In genomic region chr16:15915555-15916081, GRCh38 we compare ENCODE assay signal across 1 cellular context.
A peak's percentile ranks its signal among the peaks of the same experiment; 100 is the strongest.
TF ChIP-seq lines count a peak whose summit lies in the region.

No MANE protein-coding gene starts in this region.

TF ChIP-seq in HepG2, 621 proteins besides CTCF, POLR2A, EP300 and RAD21:
- TF ChIP-seq CEBPB (IDR thresholded peaks at IDR 0.05; ENCODE audit: borderline replicate concordance, low read depth, low read length) = peak; percentile 83
- no peak for TF ChIP-seq FOXO1 (CRISPR knock-in tag; IDR thresholded peaks at IDR 0.05)
- TF ChIP-seq SSRP1 (CRISPR knock-in tag; IDR thresholded peaks at IDR 0.05) = no peak
- TF ChIP-seq JUN (CRISPR knock-in tag; IDR thresholded peaks at IDR 0.05) = no peak
- TF ChIP-seq CEBPG (CRISPR knock-in tag; IDR thresholded peaks at IDR 0.05) = peak; percentile 24; the same call in 1 of the 2 replicates
- no peak for TF ChIP-seq DMAP1 (CRISPR knock-in tag; IDR thresholded peaks at IDR 0.05)
- TF ChIP-seq ZNF280B (CRISPR knock-in tag; IDR thresholded peaks at IDR 0.05; ENCODE audit: borderline replicate concordance) = no peak
- peak; percentile 79 for TF ChIP-seq ZNF770 (CRISPR knock-in tag; IDR thresholded peaks at IDR 0.05)
- TF ChIP-seq BHLHE40 (IDR thresholded peaks at IDR 0.05; ENCODE audit: low read length) = peak; percentile 39; the same call in 1 of the 2 replicates
TF ChIP-seq in HepG2: peak in this region for 4.
